In genomic region chr16:19933740-19934139, GRCh38 we compare ENCODE assay signal across 26 cellular contexts. TPM values are rescaled to one million over a fixed set of nuclear protein-coding genes. Genes with fewer than 3 reads are reported as not detected.
"Had no signal": no experiment of that assay in that cellular context is flagged by ENCODE, and none has a peak within 500 bp of the region (broad histone marks: within the 10 kb centered on the region; RNA-seq: fewer than 3 reads in every experiment).

No MANE protein-coding gene starts in this region.

- DNase-seq: activated CD4-positive, alpha-beta T cell treated with anti-CD3 and anti-CD28 coated beads for 36 hours; activated CD8-positive, alpha-beta memory T cell treated with anti-CD3 and anti-CD28 coated beads, Interleukin-2, amount 50 U/mL, for 48 hours; activated CD8-positive, alpha-beta T cell treated with anti-CD3 and anti-CD28 coated beads, Interleukin-2, amount 10 ng/mL, durations not matched to agents 7 days and 5 days; activated naive CD4-positive, alpha-beta T cell treated with anti-CD3 and anti-CD28 coated beads, Interleukin-2, amount 50 U/mL, for 16 hours; activated naive CD8-positive, alpha-beta T cell treated with anti-CD3 and anti-CD28 coated beads, Interleukin-2, amount 50 U/mL, for 24 hours; activated T-cell treated with anti-CD3 and anti-CD28 coated beads, Interleukin-2, amount 50 U/mL, for 1 hour; amygdala; Kasumi-1; KBM-7; NCI-H1105 treated with DMSO at 0.1 percent for 48 hours; NCI-H1436 treated with DMSO at 0.1 percent for 48 hours; NCI-H187 treated with DMSO at 0.1 percent for 48 hours; NCI-H2081 treated with DMSO at 0.1 percent for 48 hours; NCI-H446; NCI-H524; PC-3; SHP77 treated with DMSO at 0.1 percent for 48 hours; T-cell; T-helper 2 cell; T1000 had no signal

- H3K4me1 Mint-ChIP-seq: activated CD4-positive, alpha-beta T cell treated with anti-CD3 and anti-CD28 coated beads for 36 hours; activated naive CD8-positive, alpha-beta T cell treated with anti-CD3 and anti-CD28 coated beads, Interleukin-2, amount 50 U/mL, for 24 hours; brain; central memory CD8-positive, alpha-beta T cell; T-cell had no signal

- H3K4me3 Mint-ChIP-seq: activated CD4-positive, alpha-beta T cell treated with anti-CD3 and anti-CD28 coated beads for 36 hours; activated CD8-positive, alpha-beta T cell treated with anti-CD3 and anti-CD28 coated beads, Interleukin-2, amount 10 ng/mL, durations not matched to agents 7 days and 5 days; activated naive CD8-positive, alpha-beta T cell treated with anti-CD3 and anti-CD28 coated beads, Interleukin-2, amount 50 U/mL, for 24 hours; brain; central memory CD8-positive, alpha-beta T cell; T-cell had no signal

- H3K27ac Mint-ChIP-seq: activated CD4-positive, alpha-beta T cell treated with anti-CD3 and anti-CD28 coated beads for 36 hours; activated CD8-positive, alpha-beta T cell treated with anti-CD3 and anti-CD28 coated beads, Interleukin-2, amount 10 ng/mL, durations not matched to agents 7 days and 5 days; activated naive CD8-positive, alpha-beta T cell treated with anti-CD3 and anti-CD28 coated beads, Interleukin-2, amount 50 U/mL, for 24 hours; brain; T-cell had no signal

- FAIRE-seq: astrocyte, RCC 7860, TTC549 had no signal

- H3K27ac ChIP-seq: VCaP had no signal

- H3K9me3 Mint-ChIP-seq: activated naive CD8-positive, alpha-beta T cell treated with anti-CD3 and anti-CD28 coated beads, Interleukin-2, amount 50 U/mL, for 24 hours; central memory CD8-positive, alpha-beta T cell; T-cell had no signal

- H3K36me3 Mint-ChIP-seq: brain, T-cell had no signal

- ATAC-seq: activated CD4-positive, alpha-beta T cell treated with anti-CD3 and anti-CD28 coated beads for 36 hours; activated CD8-positive, alpha-beta T cell treated with anti-CD3 and anti-CD28 coated beads, Interleukin-2, amount 10 ng/mL, durations not matched to agents 7 days and 5 days; activated naive CD8-positive, alpha-beta T cell treated with anti-CD3 and anti-CD28 coated beads, Interleukin-2, amount 50 U/mL, for 24 hours; PC-3; T-cell had no signal

RNA-seq across cellular contexts. Expression of gene GPRC5B, which starts 49.1 kb away (rescaled TPM):
- total RNA-seq: activated CD8-positive, alpha-beta T cell treated with anti-CD3 and anti-CD28 coated beads, Interleukin-2, amount 10 ng/mL, durations not matched to agents 7 days and 5 days had no signal
